17 cellular contexts compared by ENCODE assay signal in genomic region chr4:5203925-5204324, GRCh38.
A peak's percentile ranks its signal among the peaks of the same experiment; 100 is the strongest.
DNase-seq lines count a peak whose midpoint lies in the region; TF ChIP-seq lines count a peak whose summit lies in the region.
"Had no signal": no experiment of that assay in that cellular context is flagged by ENCODE, and none has a peak within 500 bp of the region (broad histone marks: within the 10 kb centered on the region; RNA-seq: fewer than 3 reads in every experiment).

No MANE protein-coding gene starts in this region.

- intact Hi-C loops in A673 (cut with micrococcal nuclease; ENCODE audit: unreplicated experiment): no loop called here

- CTCF ChIA-PET in A673 (lab: Charles Lee): no interaction called here

- POLR2A ChIA-PET in A673 (lab: Charles Lee; ENCODE audit: low non-redundant PET): no interaction called here

- DNase-seq in A673 (ENCODE audit: low spot score) (peak; percentile 42), EH (ENCODE audit: low read depth) (peak; percentile 30), RPMI7951 (ENCODE audit: low read depth) (peak; percentile 43), fibroblast of villous mesenchyme (ENCODE audit: low read depth) (peak; percentile 9), NCI-H82 (lab: John Stamatoyannopoulos, UW) (no peak), foreskin fibroblast (no peak), KBM-7 (no peak)
- DNase-seq: CD8-positive, alpha-beta T cell; GDM1; H9; Kasumi-1; NCI-H1694 treated with DMSO at 0.1 percent for 48 hours; NCI-H2107; NCI-H2227 treated with DMSO at 0.1 percent for 48 hours; NCI-H510A; T-cell had no signal

- in situ Hi-C loops in KBM-7 (cut with MboI; ENCODE audit: low pct_unique_long_range_greater_than_20kb, low sequenced_read_pairs): no loop called here

- no peak for TF ChIP-seq CTCF in A673 (conservative IDR thresholded peaks at IDR 0.05; ENCODE audit: low read depth, low read length)
- no peak for TF ChIP-seq CTCF in fibroblast of villous mesenchyme (IDR thresholded peaks at IDR 0.05; ENCODE audit: insufficient read depth, low read depth, low read length)
- no peak for TF ChIP-seq CTCF in foreskin fibroblast (IDR thresholded peaks at IDR 0.05; ENCODE audit: low read depth, low read length)

- no TSS peak for BruUV-seq in A673 (replicated peaks; lab: Mats Ljungman, UMichigan)

- H3K4me1 ChIP-seq in A673 (ENCODE audit: insufficient read depth, low read length, poor library complexity, severe bottlenecking): peaks cover 37% of the 10 kb centered on the region

- H3K27ac ChIP-seq in A673 (ENCODE audit: low read depth, low read length, poor library complexity, severe bottlenecking): peak overlapping the region; percentile 90
- H3K27ac ChIP-seq: BLaER1 treated with 17β-estradiol and CSF1 and Interleukin-3, amounts not matched to agents 10 nM and 100 nM had no signal

- no peaks in the 10 kb centered on the region for H3K27me3 ChIP-seq in A673 (replicated peaks; ENCODE audit: insufficient read depth, low read depth, low read length, poor library complexity)
- H3K27me3 ChIP-seq: BLaER1 treated with 17β-estradiol and CSF1 and Interleukin-3, amounts not matched to agents 10 nM and 100 nM had no signal

- H3K36me3 ChIP-seq in A673 (ENCODE audit: insufficient read depth, low read length, poor library complexity, severe bottlenecking): no peaks in the 10 kb centered on the region

- no peak overlapping the region for H3K4me3 ChIP-seq in A673 (ENCODE audit: low read depth, low read length, poor library complexity, severe bottlenecking)
- H3K4me3 ChIP-seq in fibroblast of villous mesenchyme (ENCODE audit: low read depth, low read length): no peak overlapping the region
- H3K4me3 ChIP-seq in foreskin fibroblast (ENCODE audit: low read depth in 1 of 2, low read length in 2 of 2): no peak overlapping the region
- H3K4me3 ChIP-seq: BLaER1 treated with 17β-estradiol and CSF1 and Interleukin-3, amounts not matched to agents 10 nM and 100 nM had no signal

- peaks cover 11% of the 10 kb centered on the region for H3K9me3 ChIP-seq in A673 (ENCODE audit: low read depth, low read length, poor library complexity, severe bottlenecking)

Comparison
In these comparisons a context has a peak if more than half of its experiments do, and no peak if none do; other contexts are left out.
1. DNase-seq: peak in A673 (single experiment), EH (single experiment), RPMI7951 (single experiment) and fibroblast of villous mesenchyme (single experiment); none in NCI-H82 (single experiment), foreskin fibroblast (0 of 2) and KBM-7 (single experiment).